22 cellular contexts compared by ENCODE assay signal in the genomic region with DNA sequence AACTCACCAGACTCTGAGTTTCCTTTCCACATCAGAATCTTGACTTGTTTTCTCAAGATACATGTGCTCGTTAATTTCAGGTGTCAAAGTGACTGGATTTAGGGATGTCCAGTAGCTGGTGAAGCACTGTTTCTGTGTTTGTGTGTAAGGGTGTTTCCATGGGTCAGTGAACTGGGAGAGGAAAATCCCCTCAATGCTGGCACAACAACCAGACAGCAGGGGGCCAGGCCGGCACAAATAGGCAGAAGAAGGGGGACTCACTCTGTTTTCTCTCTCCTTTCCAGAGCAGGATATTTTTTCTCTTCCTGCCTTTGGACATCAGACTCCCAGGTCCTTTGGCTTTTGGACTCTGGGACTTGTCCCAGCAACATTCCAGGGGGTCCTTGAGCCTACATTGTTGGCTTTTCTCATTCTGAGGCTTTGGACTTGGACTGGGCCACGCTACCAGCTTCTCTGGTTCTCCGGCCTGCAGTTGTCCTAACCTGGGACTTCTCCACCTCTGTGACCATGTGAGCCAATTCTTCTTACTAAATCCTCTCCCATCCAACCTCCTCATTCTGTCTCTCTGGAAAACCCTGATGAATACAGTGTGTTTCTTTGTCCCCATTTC.
"Had no signal": no experiment of that assay in that cellular context is flagged by ENCODE, and none has a peak within 500 bp of the region (broad histone marks: within the 10 kb centered on the region; RNA-seq: fewer than 3 reads in every experiment).

No MANE protein-coding gene starts in this region.

- H3K27me3 Mint-ChIP-seq: activated CD8-positive, alpha-beta memory T cell treated with anti-CD3 and anti-CD28 coated beads, Interleukin-2, amount 10 ng/mL, durations not matched to agents 7 days and 5 days; activated T-helper 17 cell treated with anti-CD3 and anti-CD28 coated beads, Interleukin-2, amount 50 U/mL, for 72 hours; brain; memory B cell; naive B cell had no signal

- H3K9me3 Mint-ChIP-seq: activated CD4-positive, alpha-beta memory T cell treated with anti-CD3 and anti-CD28 coated beads, Interleukin-2, amount 10 ng/mL, durations not matched to agents 7 days and 5 days; activated T-helper 17 cell treated with anti-CD3 and anti-CD28 coated beads, Interleukin-2, amount 50 U/mL, for 72 hours; memory B cell; naive B cell; T-helper 2 cell treated with Interferon-gamma antibody and Interleukin-4, amounts not matched to agents 5 μg/mL and 100 μg/mL, for 36 hours had no signal

- H3K4me1 ChIP-seq: colonic mucosa, gastrocnemius medialis, left ventricle myocardium inferior, parathyroid adenoma had no signal

- H3K36me3 Mint-ChIP-seq: activated CD8-positive, alpha-beta memory T cell treated with anti-CD3 and anti-CD28 coated beads, Interleukin-2, amount 10 ng/mL, durations not matched to agents 7 days and 5 days; brain; memory B cell; naive B cell had no signal

- H3K36me3 ChIP-seq: colonic mucosa, gastrocnemius medialis, left ventricle myocardium inferior had no signal

- H3K4me3 Mint-ChIP-seq: activated CD4-positive, alpha-beta memory T cell treated with anti-CD3 and anti-CD28 coated beads, Interleukin-2, amount 10 ng/mL, durations not matched to agents 7 days and 5 days; activated CD8-positive, alpha-beta memory T cell treated with anti-CD3 and anti-CD28 coated beads, Interleukin-2, amount 10 ng/mL, durations not matched to agents 7 days and 5 days; activated T-helper 17 cell treated with anti-CD3 and anti-CD28 coated beads, Interleukin-2, amount 50 U/mL, for 72 hours; brain; memory B cell; naive B cell; T-helper 2 cell treated with Interferon-gamma antibody and Interleukin-4, amounts not matched to agents 5 μg/mL and 100 μg/mL, for 36 hours had no signal

- H3K27ac ChIP-seq: colonic mucosa, gastrocnemius medialis, left ventricle myocardium inferior, parathyroid adenoma had no signal

- H3K4me1 Mint-ChIP-seq: activated CD4-positive, alpha-beta memory T cell treated with anti-CD3 and anti-CD28 coated beads, Interleukin-2, amount 10 ng/mL, durations not matched to agents 7 days and 5 days; activated CD8-positive, alpha-beta memory T cell treated with anti-CD3 and anti-CD28 coated beads, Interleukin-2, amount 10 ng/mL, durations not matched to agents 7 days and 5 days; activated T-helper 17 cell treated with anti-CD3 and anti-CD28 coated beads, Interleukin-2, amount 50 U/mL, for 72 hours; naive B cell had no signal

- H3K27me3 ChIP-seq: colonic mucosa, gastrocnemius medialis had no signal

- H3K4me3 ChIP-seq: colonic mucosa, gastrocnemius medialis, left ventricle myocardium inferior had no signal

- DNase-seq: activated CD4-positive, alpha-beta memory T cell treated with anti-CD3 and anti-CD28 coated beads, Interleukin-2, amount 10 ng/mL, durations not matched to agents 7 days and 5 days; activated CD4-positive, alpha-beta T cell treated with anti-CD3 and anti-CD28 coated beads for 48 hours; activated CD4-positive, CD25-positive, alpha-beta regulatory T cell; activated CD8-positive, alpha-beta memory T cell treated with anti-CD3 and anti-CD28 coated beads, Interleukin-2, amount 10 ng/mL, durations not matched to agents 7 days and 5 days; activated naive CD4-positive, alpha-beta T cell treated with Interleukin-2 at 50 U/mL for 16 hours; anterior cingulate cortex; caudate nucleus; colonic mucosa; erythroblast; gastrocnemius medialis; head of caudate nucleus; left ventricle myocardium inferior; naive B cell; stimulated activated CD4-positive, alpha-beta T cell treated with anti-CD3 and anti-CD28 coated beads, Interleukin-12 subunit alpha, Interleukin-12 subunit beta, amount 100 ng/mL, for 4 hours; stimulated activated CD4-positive, alpha-beta T cell treated with anti-CD3 and anti-CD28 coated beads, Interleukin-1b, Interleukin-23, amount 100 ng/mL, for 48 hours; stimulated activated CD8-positive, alpha-beta memory T cell treated with anti-CD3 and anti-CD28 coated beads, Interleukin-4, amount 100 ng/mL, for 48 hours; stimulated activated naive CD4-positive, alpha-beta T cell had no signal

- H3K9me3 ChIP-seq: colonic mucosa, gastrocnemius medialis, left ventricle myocardium inferior had no signal

- H3K27ac Mint-ChIP-seq: activated CD4-positive, alpha-beta memory T cell treated with anti-CD3 and anti-CD28 coated beads, Interleukin-2, amount 10 ng/mL, durations not matched to agents 7 days and 5 days; activated CD8-positive, alpha-beta memory T cell treated with anti-CD3 and anti-CD28 coated beads, Interleukin-2, amount 10 ng/mL, durations not matched to agents 7 days and 5 days; activated T-helper 17 cell treated with anti-CD3 and anti-CD28 coated beads, Interleukin-2, amount 50 U/mL, for 72 hours; brain; memory B cell; T-helper 2 cell treated with Interferon-gamma antibody and Interleukin-4, amounts not matched to agents 5 μg/mL and 100 μg/mL, for 36 hours had no signal
